8 cellular contexts compared by ENCODE assay signal in the genomic region with DNA sequence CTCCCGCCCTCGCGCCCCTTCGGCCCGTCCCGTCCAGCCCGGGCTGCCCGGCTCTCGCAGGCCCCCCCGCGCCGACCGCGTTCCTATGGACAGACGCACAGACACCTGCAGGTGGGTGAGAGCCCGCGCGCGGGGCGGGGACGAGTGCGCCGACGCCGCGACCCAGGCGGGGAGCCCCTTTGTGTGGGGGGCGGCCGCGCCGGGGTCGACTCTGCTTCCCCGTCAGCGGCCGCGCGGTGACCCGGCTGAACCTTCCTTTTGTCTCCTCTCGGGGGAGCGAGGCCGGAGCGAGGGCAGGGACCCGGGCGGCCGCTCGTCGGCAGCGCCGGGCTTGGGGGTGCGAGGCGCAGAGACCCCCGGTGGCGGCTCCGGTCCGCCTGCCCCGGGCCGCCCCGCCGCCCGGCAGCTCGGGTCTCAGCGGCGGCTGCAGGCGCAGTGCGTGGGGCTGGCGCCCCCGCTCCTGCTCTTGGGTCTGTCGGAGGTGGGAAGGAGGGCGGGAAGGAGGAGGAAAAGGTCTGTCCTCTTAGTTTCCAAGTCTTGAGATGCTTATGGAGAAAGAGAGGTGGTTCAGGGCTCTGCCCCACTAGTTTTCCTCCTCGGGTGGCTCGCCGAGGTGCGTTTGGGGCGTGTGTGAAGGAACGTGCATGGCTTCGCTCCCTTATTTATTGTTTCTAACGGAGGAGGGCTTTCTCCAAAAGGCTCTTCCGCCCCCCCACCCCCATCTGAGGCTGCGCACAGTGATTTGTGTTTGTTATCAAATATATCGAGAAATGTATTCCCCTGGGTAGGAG. TPM values are rescaled to one million over a fixed set of nuclear protein-coding genes. Genes with fewer than 3 reads are reported as not detected.
DNase-seq lines count a peak whose midpoint lies in the region; ATAC-seq and TF ChIP-seq lines count a peak whose summit lies in the region.

No MANE protein-coding gene starts in this region.

- no peaks in the 10 kb centered on the region for H3K36me3 ChIP-seq in left lung

- ATAC-seq in HG02759 (IDR thresholded peaks at IDR 0.05; ENCODE audit: unreplicated experiment) (peak; percentile 56), left lung (peak; percentile 56)
- peak; percentile 27 to 37 for ATAC-seq in activated CD4-positive, CD25-positive, alpha-beta regulatory T cell treated with anti-CD3 and anti-CD28 coated beads, Interleukin-2, amount 50 U/mL, for 24 hours

- peak overlapping the region; percentile 70 to 94 for H3K4me3 ChIP-seq in left lung

- H3K27me3 ChIP-seq in left lung, result no peaks in the 10 kb centered on the region

- peaks cover 0 to 23% of the 10 kb centered on the region in 2 donors for H3K4me1 ChIP-seq in left lung

- DNase-seq in NCI-H1105 treated with DMSO at 0.1 percent for 48 hours (lab: John Stamatoyannopoulos, UW) (peak; percentile 37), NCI-H1105 (lab: John Stamatoyannopoulos, UW) (no peak), NCI-H1694 (lab: John Stamatoyannopoulos, UW) (peak; percentile 18), cerebellum (ENCODE audit: low spot score) (peak; percentile 53), left lung (peak; percentile 66 to 92)
- DNase-seq in stimulated activated CD4-positive, alpha-beta T cell treated with anti-CD3 and anti-CD28 coated beads, Interleukin-4, amount 100 ng/mL, for 1 hour, result peak; percentile 58

- no peaks in the 10 kb centered on the region for H3K9me3 ChIP-seq in left lung

- peak overlapping the region; percentile 57 to 73 for H3K27ac ChIP-seq in left lung

- intact Hi-C loops in left lung (cut with DNase I), result no loop called here

- no peak for TF ChIP-seq CTCF in left lung (IDR thresholded peaks at IDR 0.05)

RNA-seq across cellular contexts. Expression of gene KIAA1958, which starts 0.6 kb away (rescaled TPM):
- total RNA-seq in cerebellum, result 31.9 TPM
- total RNA-seq in left lung, result 10 to 100 TPM; 10.5 to 10.7 TPM
